ENCODE assay signal across 7 cellular contexts in genomic region chr17:5584971-5585794, GRCh38. TPM values are rescaled to one million over a fixed set of nuclear protein-coding genes. Genes with fewer than 3 reads are reported as not detected.
DNase-seq lines count a peak whose midpoint lies in the region; ATAC-seq, FAIRE-seq and TF ChIP-seq lines count a peak whose summit lies in the region.

No MANE protein-coding gene starts in this region.

- peaks cover 12% of the 10 kb centered on the region for H3K4me1 Mint-ChIP-seq in type B pancreatic cell (ENCODE audit: unreplicated experiment)

- no peaks in the 10 kb centered on the region for H3K9me3 Mint-ChIP-seq in type B pancreatic cell

- peak overlapping the region; percentile 77 for H3K4me3 ChIP-seq in SK-N-MC
- H3K4me3 ChIP-seq in fibroblast of mammary gland (ENCODE audit: control insufficient read depth, low read depth, low read length) = no peak overlapping the region
- peak overlapping the region in 3 of 8 donors; percentile 1 to 78 (median 53) for H3K4me3 ChIP-seq in spleen

- ATAC-seq in GM21360 (IDR thresholded peaks at IDR 0.05; ENCODE audit: unreplicated experiment) = no peak

- H3K27ac ChIP-seq in SK-N-MC (peak overlapping the region; percentile 21), spleen (peak overlapping the region; percentile 83 to 95 (median 90))

- TF ChIP-seq POLR2A in spleen (IDR thresholded peaks at IDR 0.05) = no peak

- H3K4me1 ChIP-seq in spleen = peaks cover 17 to 73% (median 60%) of the 10 kb centered on the region in 6 donors

- H3K36me3 Mint-ChIP-seq in type B pancreatic cell = no peaks in the 10 kb centered on the region

- 77 to 81% (median 80%) methylated on average over 14 of the region's 14 CpGs for WGBS in spleen, 5 donors

- peak; percentile 65 for FAIRE-seq in GM19239 (lab: Jason Lieb, UNC)

- H3K4me3 Mint-ChIP-seq in type B pancreatic cell = no peak overlapping the region

- intact Hi-C loops in spleen (cut with DNase I; ENCODE audit: low total_unique reads) = loop anchor here (5.0 kb wide), 2 partner anchors 122 to 837 kb away; no protein-coding TSS in a partner anchor

- TF ChIP-seq CTCF in fibroblast of mammary gland (conservative IDR thresholded peaks at IDR 0.05; ENCODE audit: control insufficient read depth, insufficient read depth, low read depth, low read length) = no peak
- TF ChIP-seq CTCF in spleen (IDR thresholded peaks at IDR 0.05 in 8 of 11, conservative IDR thresholded peaks at IDR 0.05 in 3 of 11) = no peak
- no peak for TF ChIP-seq CTCF in type B pancreatic cell (conservative IDR thresholded peaks at IDR 0.05)

- no peak overlapping the region for H3K9ac ChIP-seq in SK-N-MC (ENCODE audit: insufficient read length)

- H3K27ac Mint-ChIP-seq in type B pancreatic cell = no peak overlapping the region

- H3K36me3 ChIP-seq in SK-N-MC (ENCODE audit: insufficient read depth, low read length) = no peaks in the 10 kb centered on the region
- peaks cover 0 to 26% (median 17%) of the 10 kb centered on the region in 6 donors for H3K36me3 ChIP-seq in spleen

- H3K27me3 Mint-ChIP-seq in type B pancreatic cell = peaks cover 12% of the 10 kb centered on the region

- no peaks in the 10 kb centered on the region for H3K27me3 ChIP-seq in spleen (replicated peaks in 1 of 7)

- no peak for DNase-seq in GM19239 (ENCODE audit: insufficient read length, low spot score)
- no peak for DNase-seq in SK-N-MC (ENCODE audit: low read depth, low spot score)
- peak; percentile 81 for DNase-seq in fibroblast of mammary gland (ENCODE audit: low read depth)
- no peak for DNase-seq in spleen
- DNase-seq in type B pancreatic cell (ENCODE audit: extremely low spot score, unreplicated experiment) = no peak
- DNase-seq in NCI-H2171 treated with DMSO at 0.1 percent for 48 hours (lab: John Stamatoyannopoulos, UW) = no peak

- H3K9me3 ChIP-seq in SK-N-MC (ENCODE audit: low read depth, low read length) = no peaks in the 10 kb centered on the region
- H3K9me3 ChIP-seq in spleen = no peaks in the 10 kb centered on the region

RNA-seq across cellular contexts. Expression of gene NLRP1, which starts 0.9 kb away (rescaled TPM):
- total RNA-seq in spleen (100 to 1,000 TPM in 2 of 7 donors, 10 to 100 TPM in 5; 71.1 to 145 (median 79.0) TPM), type B pancreatic cell (ENCODE audit: low replicate concordance) (19.7 and 111 TPM in 2 replicates)
- 10 to 100 TPM; 34.7 to 68.1 (median 62.0) TPM for polyA plus RNA-seq in spleen
